In genomic region chr5:322281-322941, GRCh38 we compare ENCODE assay signal across 3 cellular contexts.
TF ChIP-seq lines count a peak whose summit lies in the region.

No MANE protein-coding gene starts in this region.

TF ChIP-seq in SK-N-SH, 30 proteins besides CTCF, POLR2A, EP300 and RAD21 (continued from another document):
- TF ChIP-seq POLR2AphosphoS5 (IDR thresholded peaks at IDR 0.05; ENCODE audit: low read depth, low read length) (no peak), SMC3 (IDR thresholded peaks at IDR 0.05; ENCODE audit: low read depth, low read length) (no peak), GABPA (IDR thresholded peaks at IDR 0.05; ENCODE audit: low read depth) (no peak)

TF ChIP-seq in SK-N-SH treated with all-trans-retinoic acid at 6 μM for 48 hours, 23 proteins besides CTCF, POLR2A, EP300 and RAD21 (continued from another document):
- no peak for TF ChIP-seq PPARA (CRISPR knock-in tag; IDR thresholded peaks at IDR 0.05; ENCODE audit: borderline replicate concordance)

TF ChIP-seq in GM12878, 131 proteins besides CTCF, POLR2A, EP300 and RAD21 (continued from another document and continues in another):
- no peak for TF ChIP-seq ZNF207 (IDR thresholded peaks at IDR 0.05; ENCODE audit: borderline replicate concordance)
- TF ChIP-seq E4F1 (IDR thresholded peaks at IDR 0.05; ENCODE audit: borderline replicate concordance, partially characterized antibody) = no peak
- TF ChIP-seq, protein P1, sequence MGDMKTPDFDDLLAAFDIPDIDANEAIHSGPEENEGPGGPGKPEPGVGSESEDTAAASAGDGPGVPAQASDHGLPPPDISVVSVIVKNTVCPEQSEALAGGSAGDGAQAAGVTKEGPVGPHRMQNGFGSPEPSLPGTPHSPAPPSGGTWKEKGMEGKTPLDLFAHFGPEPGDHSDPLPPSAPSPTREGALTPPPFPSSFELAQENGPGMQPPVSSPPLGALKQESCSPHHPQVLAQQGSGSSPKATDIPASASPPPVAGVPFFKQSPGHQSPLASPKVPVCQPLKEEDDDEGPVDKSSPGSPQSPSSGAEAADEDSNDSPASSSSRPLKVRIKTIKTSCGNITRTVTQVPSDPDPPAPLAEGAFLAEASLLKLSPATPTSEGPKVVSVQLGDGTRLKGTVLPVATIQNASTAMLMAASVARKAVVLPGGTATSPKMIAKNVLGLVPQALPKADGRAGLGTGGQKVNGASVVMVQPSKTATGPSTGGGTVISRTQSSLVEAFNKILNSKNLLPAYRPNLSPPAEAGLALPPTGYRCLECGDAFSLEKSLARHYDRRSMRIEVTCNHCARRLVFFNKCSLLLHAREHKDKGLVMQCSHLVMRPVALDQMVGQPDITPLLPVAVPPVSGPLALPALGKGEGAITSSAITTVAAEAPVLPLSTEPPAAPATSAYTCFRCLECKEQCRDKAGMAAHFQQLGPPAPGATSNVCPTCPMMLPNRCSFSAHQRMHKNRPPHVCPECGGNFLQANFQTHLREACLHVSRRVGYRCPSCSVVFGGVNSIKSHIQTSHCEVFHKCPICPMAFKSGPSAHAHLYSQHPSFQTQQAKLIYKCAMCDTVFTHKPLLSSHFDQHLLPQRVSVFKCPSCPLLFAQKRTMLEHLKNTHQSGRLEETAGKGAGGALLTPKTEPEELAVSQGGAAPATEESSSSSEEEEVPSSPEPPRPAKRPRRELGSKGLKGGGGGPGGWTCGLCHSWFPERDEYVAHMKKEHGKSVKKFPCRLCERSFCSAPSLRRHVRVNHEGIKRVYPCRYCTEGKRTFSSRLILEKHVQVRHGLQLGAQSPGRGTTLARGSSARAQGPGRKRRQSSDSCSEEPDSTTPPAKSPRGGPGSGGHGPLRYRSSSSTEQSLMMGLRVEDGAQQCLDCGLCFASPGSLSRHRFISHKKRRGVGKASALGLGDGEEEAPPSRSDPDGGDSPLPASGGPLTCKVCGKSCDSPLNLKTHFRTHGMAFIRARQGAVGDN (IDR thresholded peaks at IDR 0.05) = peak; percentile 21; the same call in 1 of the 2 replicates
- no peak for TF ChIP-seq ZBED1 (IDR thresholded peaks at IDR 0.05; ENCODE audit: borderline replicate concordance)
- TF ChIP-seq POU2F2 (IDR thresholded peaks at IDR 0.05; ENCODE audit: borderline replicate concordance, low read depth, low read length) = no peak
- TF ChIP-seq SMAD1 (IDR thresholded peaks at IDR 0.05; ENCODE audit: low read depth, partially characterized antibody) = no peak
- no peak for TF ChIP-seq RELA (IDR thresholded peaks at IDR 0.05; ENCODE audit: borderline replicate concordance, partially characterized antibody)
- TF ChIP-seq, protein P2, sequence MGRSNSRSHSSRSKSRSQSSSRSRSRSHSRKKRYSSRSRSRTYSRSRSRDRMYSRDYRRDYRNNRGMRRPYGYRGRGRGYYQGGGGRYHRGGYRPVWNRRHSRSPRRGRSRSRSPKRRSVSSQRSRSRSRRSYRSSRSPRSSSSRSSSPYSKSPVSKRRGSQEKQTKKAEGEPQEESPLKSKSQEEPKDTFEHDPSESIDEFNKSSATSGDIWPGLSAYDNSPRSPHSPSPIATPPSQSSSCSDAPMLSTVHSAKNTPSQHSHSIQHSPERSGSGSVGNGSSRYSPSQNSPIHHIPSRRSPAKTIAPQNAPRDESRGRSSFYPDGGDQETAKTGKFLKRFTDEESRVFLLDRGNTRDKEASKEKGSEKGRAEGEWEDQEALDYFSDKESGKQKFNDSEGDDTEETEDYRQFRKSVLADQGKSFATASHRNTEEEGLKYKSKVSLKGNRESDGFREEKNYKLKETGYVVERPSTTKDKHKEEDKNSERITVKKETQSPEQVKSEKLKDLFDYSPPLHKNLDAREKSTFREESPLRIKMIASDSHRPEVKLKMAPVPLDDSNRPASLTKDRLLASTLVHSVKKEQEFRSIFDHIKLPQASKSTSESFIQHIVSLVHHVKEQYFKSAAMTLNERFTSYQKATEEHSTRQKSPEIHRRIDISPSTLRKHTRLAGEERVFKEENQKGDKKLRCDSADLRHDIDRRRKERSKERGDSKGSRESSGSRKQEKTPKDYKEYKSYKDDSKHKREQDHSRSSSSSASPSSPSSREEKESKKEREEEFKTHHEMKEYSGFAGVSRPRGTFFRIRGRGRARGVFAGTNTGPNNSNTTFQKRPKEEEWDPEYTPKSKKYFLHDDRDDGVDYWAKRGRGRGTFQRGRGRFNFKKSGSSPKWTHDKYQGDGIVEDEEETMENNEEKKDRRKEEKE (IDR thresholded peaks at IDR 0.05) = no peak
- TF ChIP-seq GABPA (IDR thresholded peaks at IDR 0.05; ENCODE audit: low read depth) = no peak
- TF ChIP-seq MYB (IDR thresholded peaks at IDR 0.05; ENCODE audit: borderline replicate concordance, low read depth, low read length) = no peak
- TF ChIP-seq BACH1 (IDR thresholded peaks at IDR 0.05; ENCODE audit: borderline replicate concordance) = no peak
- no peak for TF ChIP-seq TARDBP (IDR thresholded peaks at IDR 0.05; ENCODE audit: borderline replicate concordance)
- TF ChIP-seq ZNF274 (IDR thresholded peaks at IDR 0.05; ENCODE audit: insufficient read depth, insufficient read length) = no peak
- TF ChIP-seq MEF2B (IDR thresholded peaks at IDR 0.05; ENCODE audit: partially characterized antibody, poor library complexity, severe bottlenecking) = no peak
- no peak for TF ChIP-seq RCOR1 (conservative IDR thresholded peaks at IDR 0.05; ENCODE audit: low read depth, low read length)
- TF ChIP-seq CEBPZ (IDR thresholded peaks at IDR 0.05; ENCODE audit: low read depth, low read length) = no peak
- TF ChIP-seq SPI1 (IDR thresholded peaks at IDR 0.05; ENCODE audit: borderline replicate concordance, insufficient read depth, low read depth, low read length) = peak; percentile 40; the same call in 1 of the 2 replicates
- TF ChIP-seq, protein P3, sequence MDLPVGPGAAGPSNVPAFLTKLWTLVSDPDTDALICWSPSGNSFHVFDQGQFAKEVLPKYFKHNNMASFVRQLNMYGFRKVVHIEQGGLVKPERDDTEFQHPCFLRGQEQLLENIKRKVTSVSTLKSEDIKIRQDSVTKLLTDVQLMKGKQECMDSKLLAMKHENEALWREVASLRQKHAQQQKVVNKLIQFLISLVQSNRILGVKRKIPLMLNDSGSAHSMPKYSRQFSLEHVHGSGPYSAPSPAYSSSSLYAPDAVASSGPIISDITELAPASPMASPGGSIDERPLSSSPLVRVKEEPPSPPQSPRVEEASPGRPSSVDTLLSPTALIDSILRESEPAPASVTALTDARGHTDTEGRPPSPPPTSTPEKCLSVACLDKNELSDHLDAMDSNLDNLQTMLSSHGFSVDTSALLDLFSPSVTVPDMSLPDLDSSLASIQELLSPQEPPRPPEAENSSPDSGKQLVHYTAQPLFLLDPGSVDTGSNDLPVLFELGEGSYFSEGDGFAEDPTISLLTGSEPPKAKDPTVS (IDR thresholded peaks at IDR 0.05; ENCODE audit: low read depth, low read length) = no peak
- no peak for TF ChIP-seq CREB1 (IDR thresholded peaks at IDR 0.05; ENCODE audit: low read depth)
- TF ChIP-seq MEF2A (IDR thresholded peaks at IDR 0.05; ENCODE audit: insufficient read depth, low read depth, low read length) = no peak
- no peak for TF ChIP-seq HDAC6 (IDR thresholded peaks at IDR 0.05; ENCODE audit: unreplicated experiment)
- no peak for TF ChIP-seq RFX5 (IDR thresholded peaks at IDR 0.05; ENCODE audit: low read depth, low read length)
- TF ChIP-seq MTA2 (IDR thresholded peaks at IDR 0.05; ENCODE audit: low read depth) = 0 out of 2 replicates have a peak, but pooled peaks have one; percentile 10
- TF ChIP-seq NR2C1 (IDR thresholded peaks at IDR 0.05) = peak; percentile 18; the same call in 1 of the 2 replicates
- no peak for TF ChIP-seq SP1 (IDR thresholded peaks at IDR 0.05; ENCODE audit: low read depth, low read length)
- no peak for TF ChIP-seq EZH2 (IDR thresholded peaks at IDR 0.05; ENCODE audit: borderline replicate concordance, control insufficient read depth, low read depth, low read length)
- no peak for TF ChIP-seq LARP7 (IDR thresholded peaks at IDR 0.05)
- TF ChIP-seq TAF1 (IDR thresholded peaks at IDR 0.05; ENCODE audit: borderline replicate concordance, low read depth, low read length) = no peak
- 0 out of 2 replicates have a peak, but pooled peaks have one; percentile 32 for TF ChIP-seq POLR2AphosphoS5 (IDR thresholded peaks at IDR 0.05; ENCODE audit: low read length)
- TF ChIP-seq RAD51 (IDR thresholded peaks at IDR 0.05) = no peak
- no peak for TF ChIP-seq SREBF2 (IDR thresholded peaks at IDR 0.05; ENCODE audit: low read length)
- TF ChIP-seq REST (IDR thresholded peaks at IDR 0.05; ENCODE audit: low read depth, low read length) = no peak
- peak; percentile 19; the same call in 1 of the 2 replicates for TF ChIP-seq MAX (IDR thresholded peaks at IDR 0.05; ENCODE audit: low read depth, low read length)
- TF ChIP-seq CBFB (IDR thresholded peaks at IDR 0.05; ENCODE audit: low read depth) = no peak
- no peak for TF ChIP-seq HCFC1 (IDR thresholded peaks at IDR 0.05; ENCODE audit: low read length)
- TF ChIP-seq EGR1 (IDR thresholded peaks at IDR 0.05; ENCODE audit: borderline replicate concordance in 1 of 2, low read depth in 2 of 2, low read length in 2 of 2) = no peak; a peak in 1 of 3 replicates
- TF ChIP-seq RELB (IDR thresholded peaks at IDR 0.05; ENCODE audit: low read depth) = no peak
- TF ChIP-seq RUNX3 (IDR thresholded peaks at IDR 0.05; ENCODE audit: low read length) = peak; percentile 3; the same call in 1 of the 2 replicates
- peak in 1 of 2 experiments; percentile 34; a peak in 1 of 4 replicates for TF ChIP-seq IKZF2 (IDR thresholded peaks at IDR 0.05)
